ENCODE assay signal across 8 cellular contexts in the genomic region with DNA sequence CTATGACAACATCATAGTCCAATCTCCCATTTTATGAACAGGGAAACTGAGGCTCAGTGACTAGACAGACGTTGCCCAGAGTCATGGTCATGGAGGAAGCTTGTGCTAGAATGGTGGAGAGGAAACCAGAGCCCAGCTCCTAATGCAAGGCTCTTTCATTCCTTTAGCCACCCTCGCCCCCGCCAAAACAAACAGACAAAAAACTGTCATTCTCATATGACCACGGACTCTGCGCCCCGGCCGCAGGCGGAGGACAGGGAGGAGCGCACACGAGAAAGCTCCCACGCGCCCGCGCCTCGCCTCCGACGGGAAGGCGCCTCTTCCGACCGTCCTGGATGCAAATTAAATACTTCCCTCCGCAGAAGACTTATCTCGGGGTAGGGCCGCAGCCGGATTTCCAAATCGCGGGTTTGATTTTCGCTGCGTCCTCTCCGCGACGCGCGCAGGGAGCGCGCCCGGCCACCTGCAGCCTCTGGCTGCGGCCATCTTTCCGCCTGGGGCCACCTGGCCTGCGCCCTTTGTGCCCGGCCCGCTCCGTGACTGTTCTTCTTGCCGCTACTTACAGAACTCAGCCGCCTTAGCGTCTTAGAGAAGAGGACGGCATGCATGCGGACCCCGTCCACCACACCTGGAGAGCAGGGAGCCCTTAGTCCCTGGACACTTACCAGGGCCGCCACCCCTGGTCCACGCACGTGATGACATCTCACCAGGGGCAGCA. TPM values are rescaled to one million over a fixed set of nuclear protein-coding genes. Genes with fewer than 3 reads are reported as not detected.
A peak's percentile ranks its signal among the peaks of the same experiment; 100 is the strongest.
DNase-seq lines count a peak whose midpoint lies in the region; ATAC-seq and TF ChIP-seq lines count a peak whose summit lies in the region.

No MANE protein-coding gene starts in this region.

- POLR2A ChIA-PET in activated B cell treated with CpG ODN at 0.5 μM for 24 hours (lab: Charles Lee) = interaction anchor here (0.7 to 2.3 kb wide), 5 partner anchors 10 to 690 kb away, joined by 3 to 9 read pairs (median 3); no protein-coding TSS in a partner anchor

- H3K9ac ChIP-seq in Karpas-422 (ENCODE audit: low read length) = peak overlapping the region; percentile 76

- no peaks in the 10 kb centered on the region for H3K9me3 ChIP-seq in Karpas-422 (ENCODE audit: low read length)
- no peaks in the 10 kb centered on the region for H3K9me3 ChIP-seq in lower lobe of right lung

- peak overlapping the region; percentile 89 for H3K4me3 Mint-ChIP-seq in activated B cell treated with CpG ODN at 0.5 μM for 24 hours
- H3K4me3 Mint-ChIP-seq in stimulated activated memory B cell treated with anti-CD40 and anti-IgM and Interleukin-4, amounts not matched to agents 10 μg/mL and 1 μg/mL and 100 μg/mL, for 72 hours = peak overlapping the region; percentile 83

- no peaks in the 10 kb centered on the region for H3K9me2 ChIP-seq in Karpas-422 (replicated peaks; ENCODE audit: insufficient read depth, low read length)

- H3K27ac ChIP-seq in Karpas-422 (ENCODE audit: low read length) (peak overlapping the region; percentile 81), lower lobe of right lung (peak overlapping the region; percentile 84)

- H3K36me3 Mint-ChIP-seq in activated B cell treated with CpG ODN at 0.5 μM for 24 hours (ENCODE audit: low read depth) = peaks cover 10% of the 10 kb centered on the region
- H3K36me3 Mint-ChIP-seq in stimulated activated memory B cell treated with anti-CD40 and anti-IgM and Interleukin-4, amounts not matched to agents 10 μg/mL and 1 μg/mL and 100 μg/mL, for 72 hours = peaks cover 3% of the 10 kb centered on the region

- no peaks in the 10 kb centered on the region for H3K9me3 Mint-ChIP-seq in activated B cell treated with CpG ODN at 0.5 μM for 24 hours
- peaks cover 2% of the 10 kb centered on the region for H3K9me3 Mint-ChIP-seq in stimulated activated memory B cell treated with anti-CD40 and anti-IgM and Interleukin-4, amounts not matched to agents 10 μg/mL and 1 μg/mL and 100 μg/mL, for 72 hours

- peak; percentile 56 for DNase-seq in EL
- DNase-seq in Karpas-422 = peak; percentile 94
- peak; percentile 53 for DNase-seq in activated B cell treated with CpG ODN at 0.5 μM for 24 hours
- peak; percentile 14 to 52 for DNase-seq in dermis microvascular lymphatic vessel endothelial cell (ENCODE audit: low read depth in 2 of 2)
- peak; percentile 79 for DNase-seq in lower lobe of right lung
- no peak for DNase-seq in NCI-H510A (lab: John Stamatoyannopoulos, UW)

- peak overlapping the region; percentile 79 for H3K4me2 ChIP-seq in Karpas-422 (ENCODE audit: low read depth, low read length, poor library complexity, severe bottlenecking)

- H3K4me1 Mint-ChIP-seq in activated B cell treated with CpG ODN at 0.5 μM for 24 hours = peaks cover 70% of the 10 kb centered on the region
- H3K4me1 Mint-ChIP-seq in stimulated activated memory B cell treated with anti-CD40 and anti-IgM and Interleukin-4, amounts not matched to agents 10 μg/mL and 1 μg/mL and 100 μg/mL, for 72 hours = peaks cover 73% of the 10 kb centered on the region

- intact Hi-C loops in activated B cell treated with CpG ODN at 0.5 μM for 24 hours (cut with micrococcal nuclease) = loop anchor here (1.0 to 10.0 kb wide), 7 partner anchors 96 to 1420 kb away; partner anchors contain the start of genes ACAP2, HES1, TNK2 and XXYLT1
- intact Hi-C loops in lower lobe of right lung (cut with DNase I) = no loop called here

- ATAC-seq in GM21528 (IDR thresholded peaks at IDR 0.05; ENCODE audit: low FRiP score, unreplicated experiment) (peak; percentile 33), activated B cell treated with CpG ODN at 0.5 μM for 24 hours (ENCODE audit: low read depth) (peak; percentile 6), lower lobe of right lung (peak; percentile 46 to 50)
- peak; percentile 32 for ATAC-seq in stimulated activated memory B cell treated with anti-CD40 and anti-IgM and Interleukin-4, amounts not matched to agents 10 μg/mL and 1 μg/mL and 100 μg/mL, for 72 hours

- H3K27me3 ChIP-seq in Karpas-422 (ENCODE audit: low read length) = no peaks in the 10 kb centered on the region
- H3K27me3 ChIP-seq in lower lobe of right lung (ENCODE audit: low read depth) = no peaks in the 10 kb centered on the region

- peaks cover 11% of the 10 kb centered on the region; the same call in 1 of the 2 replicates for H3K36me3 ChIP-seq in Karpas-422 (ENCODE audit: insufficient read depth, low read length)
- H3K36me3 ChIP-seq in lower lobe of right lung = no peaks in the 10 kb centered on the region

- CTCF ChIA-PET in activated B cell treated with CpG ODN at 0.5 μM for 24 hours (lab: Charles Lee) = no interaction called here

- peak overlapping the region; percentile 88 for H3K27ac Mint-ChIP-seq in activated B cell treated with CpG ODN at 0.5 μM for 24 hours
- peak overlapping the region; percentile 35 for H3K27ac Mint-ChIP-seq in stimulated activated memory B cell treated with anti-CD40 and anti-IgM and Interleukin-4, amounts not matched to agents 10 μg/mL and 1 μg/mL and 100 μg/mL, for 72 hours

- H3K4me1 ChIP-seq in Karpas-422 (ENCODE audit: low read length) (peaks cover 66% of the 10 kb centered on the region), lower lobe of right lung (peaks cover 37% of the 10 kb centered on the region)

- TF ChIP-seq CTCF in activated B cell treated with CpG ODN at 0.5 μM for 24 hours (IDR thresholded peaks at IDR 0.05) (no peak), lower lobe of right lung (IDR thresholded peaks at IDR 0.05) (no peak)

- H3K27me3 Mint-ChIP-seq in activated B cell treated with CpG ODN at 0.5 μM for 24 hours = no peaks in the 10 kb centered on the region
- no peaks in the 10 kb centered on the region for H3K27me3 Mint-ChIP-seq in stimulated activated memory B cell treated with anti-CD40 and anti-IgM and Interleukin-4, amounts not matched to agents 10 μg/mL and 1 μg/mL and 100 μg/mL, for 72 hours

- H3K79me2 ChIP-seq in Karpas-422 (ENCODE audit: low read length) = peaks cover 46% of the 10 kb centered on the region

- peaks cover 15% of the 10 kb centered on the region; the same call in 1 of the 2 replicates for H4K20me1 ChIP-seq in Karpas-422 (ENCODE audit: insufficient read depth, low read depth, low read length)

- H3K4me3 ChIP-seq in Karpas-422 (ENCODE audit: low read length) (peak overlapping the region; percentile 65), lower lobe of right lung (peak overlapping the region; percentile 71)

- peak overlapping the region; percentile 10; the same call in 1 of the 2 replicates for H2AFZ ChIP-seq in Karpas-422 (ENCODE audit: low read length)

RNA-seq across cellular contexts. Expression of gene ATP13A3, which starts 0.6 kb away (rescaled TPM):
- 331 and 337 TPM in 2 replicates for total RNA-seq in Karpas-422 (2014; rRNA removed; shearing (Covaris generic); ENCODE audit: low replicate concordance)
- total RNA-seq in activated B cell treated with CpG ODN at 0.5 μM for 24 hours (79.8 and 91.9 TPM in 2 replicates), dermis microvascular lymphatic vessel endothelial cell (88.6 and 125 TPM in 2 replicates), lower lobe of right lung (84.8 TPM)
